In genomic region chr12:64631197-64631596, GRCh38 we compare ENCODE assay signal across 1 cellular context.
TF ChIP-seq lines count a peak whose summit lies in the region.

No MANE protein-coding gene starts in this region.

TF ChIP-seq in WTC11, 78 proteins besides CTCF, POLR2A, EP300 and RAD21 (continued from another document):
- TF ChIP-seq, protein P1, sequence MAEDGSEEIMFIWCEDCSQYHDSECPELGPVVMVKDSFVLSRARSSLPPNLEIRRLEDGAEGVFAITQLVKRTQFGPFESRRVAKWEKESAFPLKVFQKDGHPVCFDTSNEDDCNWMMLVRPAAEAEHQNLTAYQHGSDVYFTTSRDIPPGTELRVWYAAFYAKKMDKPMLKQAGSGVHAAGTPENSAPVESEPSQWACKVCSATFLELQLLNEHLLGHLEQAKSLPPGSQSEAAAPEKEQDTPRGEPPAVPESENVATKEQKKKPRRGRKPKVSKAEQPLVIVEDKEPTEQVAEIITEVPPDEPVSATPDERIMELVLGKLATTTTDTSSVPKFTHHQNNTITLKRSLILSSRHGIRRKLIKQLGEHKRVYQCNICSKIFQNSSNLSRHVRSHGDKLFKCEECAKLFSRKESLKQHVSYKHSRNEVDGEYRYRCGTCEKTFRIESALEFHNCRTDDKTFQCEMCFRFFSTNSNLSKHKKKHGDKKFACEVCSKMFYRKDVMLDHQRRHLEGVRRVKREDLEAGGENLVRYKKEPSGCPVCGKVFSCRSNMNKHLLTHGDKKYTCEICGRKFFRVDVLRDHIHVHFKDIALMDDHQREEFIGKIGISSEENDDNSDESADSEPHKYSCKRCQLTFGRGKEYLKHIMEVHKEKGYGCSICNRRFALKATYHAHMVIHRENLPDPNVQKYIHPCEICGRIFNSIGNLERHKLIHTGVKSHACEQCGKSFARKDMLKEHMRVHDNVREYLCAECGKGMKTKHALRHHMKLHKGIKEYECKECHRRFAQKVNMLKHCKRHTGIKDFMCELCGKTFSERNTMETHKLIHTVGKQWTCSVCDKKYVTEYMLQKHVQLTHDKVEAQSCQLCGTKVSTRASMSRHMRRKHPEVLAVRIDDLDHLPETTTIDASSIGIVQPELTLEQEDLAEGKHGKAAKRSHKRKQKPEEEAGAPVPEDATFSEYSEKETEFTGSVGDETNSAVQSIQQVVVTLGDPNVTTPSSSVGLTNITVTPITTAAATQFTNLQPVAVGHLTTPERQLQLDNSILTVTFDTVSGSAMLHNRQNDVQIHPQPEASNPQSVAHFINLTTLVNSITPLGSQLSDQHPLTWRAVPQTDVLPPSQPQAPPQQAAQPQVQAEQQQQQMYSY (CRISPR knock-in tag; IDR thresholded peaks at IDR 0.05), result no peak
- TF ChIP-seq ZNF219 (CRISPR knock-in tag; IDR thresholded peaks at IDR 0.05; ENCODE audit: borderline replicate concordance), result no peak
- no peak for TF ChIP-seq MXD4 (CRISPR knock-in tag; IDR thresholded peaks at IDR 0.05; ENCODE audit: borderline replicate concordance)
